Comparison of ENCODE assay signal across 6 cellular contexts in the genomic region with DNA sequence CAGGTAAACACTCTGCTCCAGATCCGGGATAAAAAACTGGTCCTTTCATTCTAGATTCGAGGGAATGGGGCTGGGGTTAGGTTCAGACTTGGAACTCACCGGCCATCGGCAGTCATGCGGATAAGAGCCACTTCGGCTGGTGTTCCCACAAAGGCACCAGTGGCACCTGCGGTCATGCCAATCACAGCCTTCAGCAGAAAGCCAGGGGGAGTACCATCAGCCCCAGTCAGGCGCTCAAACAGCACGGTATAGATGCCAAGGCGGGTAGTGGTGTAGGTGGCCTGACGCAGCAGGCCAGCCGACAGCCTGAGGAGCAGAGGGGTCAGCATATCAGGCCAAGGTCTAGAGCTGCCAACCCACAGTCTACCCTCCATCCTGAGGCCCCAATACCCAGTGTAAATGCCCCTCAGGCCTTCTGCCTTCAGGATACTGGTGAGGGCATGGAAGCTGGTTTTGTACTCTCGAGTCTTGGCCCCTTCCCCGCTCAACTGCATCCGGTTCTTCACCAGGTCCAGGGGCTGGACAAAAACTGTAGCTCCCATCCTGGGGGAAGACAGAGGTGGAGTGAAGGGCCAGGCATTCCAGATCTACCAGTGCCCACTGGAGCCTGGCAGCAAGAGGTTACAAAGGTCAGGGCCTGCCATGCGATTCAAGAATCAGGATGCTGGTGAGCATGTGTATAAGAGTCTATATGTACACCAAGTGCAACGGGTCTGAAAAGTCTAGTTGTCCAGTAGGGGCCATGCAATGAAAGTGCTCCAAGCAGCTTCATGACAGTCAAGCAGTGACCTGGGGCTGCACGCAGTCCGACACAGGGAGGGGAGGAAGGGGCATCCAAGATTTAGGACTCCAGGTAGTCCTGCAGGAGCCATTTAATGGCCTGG. TPM values are rescaled to one million over a fixed set of nuclear protein-coding genes. Genes with fewer than 3 reads are reported as not detected.
DNase-seq lines count a peak whose midpoint lies in the region; ATAC-seq and TF ChIP-seq lines count a peak whose summit lies in the region.

No MANE protein-coding gene starts in this region.

- H3K4me2 ChIP-seq in OCI-LY3 (ENCODE audit: low read length) = peak overlapping the region; percentile 99

- H4K20me1 ChIP-seq in OCI-LY3 (ENCODE audit: insufficient read depth, low read length) = peaks cover 3% of the 10 kb centered on the region; the same call in 1 of the 2 replicates

- peak overlapping the region; percentile 90 for H3K27ac ChIP-seq in OCI-LY3 (ENCODE audit: low read length)
- peak overlapping the region; percentile 92 to 96 for H3K27ac ChIP-seq in right atrium auricular region
- peak overlapping the region; percentile 95 to 98 for H3K27ac ChIP-seq in uterus

- ATAC-seq in HG02623 (IDR thresholded peaks at IDR 0.05; ENCODE audit: unreplicated experiment) (no peak), HG02763 (IDR thresholded peaks at IDR 0.05; ENCODE audit: unreplicated experiment) (no peak)

- DNase-seq in AG09309 (ENCODE audit: low read depth) = no peak
- DNase-seq in right atrium auricular region (ENCODE audit: low spot score) = no peak
- no peak for DNase-seq in uterus

- H3K27me3 ChIP-seq in OCI-LY3 (ENCODE audit: low read depth, low read length) = no peaks in the 10 kb centered on the region
- no peaks in the 10 kb centered on the region for H3K27me3 ChIP-seq in right atrium auricular region
- no peaks in the 10 kb centered on the region for H3K27me3 ChIP-seq in uterus

- intact Hi-C loops in uterus (cut with DNase I; ENCODE audit: low total_unique reads) = no loop called here

- no peak overlapping the region for H2AFZ ChIP-seq in OCI-LY3 (ENCODE audit: low read depth, low read length)

- peak overlapping the region; percentile 96 for H3K4me3 ChIP-seq in AG09309 (ENCODE audit: control insufficient read depth, low read depth, low read length)
- peak overlapping the region; percentile 98 for H3K4me3 ChIP-seq in OCI-LY3 (ENCODE audit: low read length)
- H3K4me3 ChIP-seq in right atrium auricular region = peak overlapping the region; percentile 91
- H3K4me3 ChIP-seq in uterus = peak overlapping the region; percentile 90 to 92

- H3K4me1 ChIP-seq in OCI-LY3 (ENCODE audit: low read length) (peaks cover 17% of the 10 kb centered on the region), right atrium auricular region (peaks cover 3 to 51% of the 10 kb centered on the region in 2 donors), uterus (peaks cover 12% of the 10 kb centered on the region in 2 donors)

- H3K79me2 ChIP-seq in OCI-LY3 (ENCODE audit: low read length) = peaks cover 53% of the 10 kb centered on the region

- no peak for TF ChIP-seq POLR2A in uterus (IDR thresholded peaks at IDR 0.05)

- peaks cover 29% of the 10 kb centered on the region for H3K36me3 ChIP-seq in OCI-LY3 (replicated peaks; ENCODE audit: low read depth, low read length)
- H3K36me3 ChIP-seq in right atrium auricular region = peaks cover 41% of the 10 kb centered on the region
- H3K36me3 ChIP-seq in uterus = no peaks in the 10 kb centered on the region

- H3K9me3 ChIP-seq in OCI-LY3 (ENCODE audit: insufficient read depth, low read length) (no peaks in the 10 kb centered on the region), right atrium auricular region (no peaks in the 10 kb centered on the region), uterus (no peaks in the 10 kb centered on the region)

- peak overlapping the region; percentile 97 for H3K9ac ChIP-seq in OCI-LY3 (ENCODE audit: low read length)

- TF ChIP-seq CTCF in AG09309 (IDR thresholded peaks at IDR 0.05; ENCODE audit: control insufficient read depth, insufficient read depth, low read depth, low read length, missing control alignments) (no peak), OCI-LY3 (IDR thresholded peaks at IDR 0.05; ENCODE audit: low read depth, low read length) (no peak), right atrium auricular region (IDR thresholded peaks at IDR 0.05) (no peak), uterus (IDR thresholded peaks at IDR 0.05) (no peak)

RNA-seq across cellular contexts. Expression of a gene that starts 0.9 kb away (rescaled TPM):
- total RNA-seq in right atrium auricular region (100 to 1,000 TPM in 1 of 2 donors, 10 to 100 TPM in 1; 99.5 to 188 TPM), uterus (10 to 100 TPM in 3 of 4 donors, 1 to 10 TPM in 1; 9.5 to 58.2 (median 42.9) TPM)

RNA-seq across cellular contexts. Expression of a gene that starts 1.2 kb away (rescaled TPM):
- total RNA-seq in right atrium auricular region (10 to 100 TPM; 66.9 to 68.6 TPM), uterus (100 to 1,000 TPM in 1 of 4 donors, 10 to 100 TPM in 3; 14.8 to 100 (median 53.1) TPM)

RNA-seq across cellular contexts. Expression of a gene that starts 6.8 kb away (rescaled TPM):
- total RNA-seq in right atrium auricular region (not detected), uterus (not detected)

RNA-seq across cellular contexts. Expression of a gene that starts 9.4 kb away (rescaled TPM):
- total RNA-seq in right atrium auricular region (100 to 1,000 TPM; 218 to 425 TPM), uterus (100 to 1,000 TPM; 170 to 396 (median 304) TPM)

RNA-seq across cellular contexts. Expression of a gene that starts 12.0 kb away (rescaled TPM):
- total RNA-seq in right atrium auricular region (100 to 1,000 TPM; 235 to 563 TPM), uterus (1 to 10 TPM in 3 of 4 donors, not detected in 1; 2.8 to 3.7 (median 3.6) TPM)
